In genomic region chr11:69703711-69704507, GRCh38 we compare ENCODE assay signal across 12 cellular contexts. TPM values are rescaled to one million over a fixed set of nuclear protein-coding genes. Genes with fewer than 3 reads are reported as not detected.
A peak's percentile ranks its signal among the peaks of the same experiment; 100 is the strongest.
DNase-seq lines count a peak whose midpoint lies in the region; ATAC-seq and TF ChIP-seq lines count a peak whose summit lies in the region.
"Had no signal": no experiment of that assay in that cellular context is flagged by ENCODE, and none has a peak within 500 bp of the region (broad histone marks: within the 10 kb centered on the region; RNA-seq: fewer than 3 reads in every experiment).

Gene FGF19, minus strand, starts transcription at chr11:69704022. Its CDS starts 146 bp downstream, at chr11:69703876.

- H3K4me2 ChIP-seq in mesenchymal stem cell (ENCODE audit: low read length, poor library complexity, severe bottlenecking): peak within 1 kb of the TSS; percentile 45

- no peak within 1 kb of the TSS for H3K4me3 ChIP-seq in mesenchymal stem cell (ENCODE audit: insufficient read depth in 1 of 2, low read depth in 1 of 2, low read length in 2 of 2)

- TF ChIP-seq CTCF in GM13977 (IDR thresholded peaks at IDR 0.05; ENCODE audit: extremely low read depth, insufficient read depth, missing control alignments): no peak

- no peak within 1 kb of the TSS for H4K8ac ChIP-seq in mesenchymal stem cell (ENCODE audit: low read length)

- under 1% methylated on average over 49 of the region's 72 CpGs for WGBS in mesenchymal stem cell

- H3K27ac ChIP-seq in mesenchymal stem cell (ENCODE audit: low read length, poor library complexity, severe bottlenecking): no peak within 1 kb of the TSS
- H3K27ac ChIP-seq: neutrophil had no signal

- H3K4ac ChIP-seq in mesenchymal stem cell (ENCODE audit: low read depth in 1 of 2, low read length in 2 of 2): no peak within 1 kb of the TSS

- H3K4me1 ChIP-seq in mesenchymal stem cell (ENCODE audit: control insufficient read depth, insufficient read depth, low read depth, low read length): peaks cover 36% of the 10 kb centered on the region

- H3K9me3 Mint-ChIP-seq in activated CD8-positive, alpha-beta T cell treated with anti-CD3 and anti-CD28 coated beads, Interleukin-2, amount 10 ng/mL, durations not matched to agents 7 days and 5 days (ENCODE audit: insufficient read depth): no peaks in the 10 kb centered on the region
- H3K9me3 Mint-ChIP-seq: activated naive CD8-positive, alpha-beta T cell treated with anti-CD3 and anti-CD28 coated beads, Interleukin-2, amount 10 ng/mL, durations not matched to agents 7 days and 5 days had no signal

- no peaks in the 10 kb centered on the region for H3K9me3 ChIP-seq in mesenchymal stem cell (ENCODE audit: control insufficient read depth, low read length)
- H3K9me3 ChIP-seq: neutrophil had no signal

- ATAC-seq in activated CD8-positive, alpha-beta T cell treated with anti-CD3 and anti-CD28 coated beads, Interleukin-2, amount 10 ng/mL, durations not matched to agents 7 days and 5 days: peak; percentile 19
- no peak for ATAC-seq in HG02588 (IDR thresholded peaks at IDR 0.05; ENCODE audit: unreplicated experiment)
- no peak for ATAC-seq in HG02642 (IDR thresholded peaks at IDR 0.05; ENCODE audit: poor library complexity, unreplicated experiment)
- no peak for ATAC-seq in GM21360 (IDR thresholded peaks at IDR 0.05; ENCODE audit: unreplicated experiment)
- ATAC-seq in left lobe of liver: no peak

- DNase-seq in AG08396 (ENCODE audit: low spot score): peak; percentile 39
- peak; percentile 48 for DNase-seq in GM13977 (ENCODE audit: low spot score)
- DNase-seq in activated CD8-positive, alpha-beta T cell treated with anti-CD3 and anti-CD28 coated beads, Interleukin-2, amount 10 ng/mL, durations not matched to agents 7 days and 5 days: no peak
- DNase-seq in mesenchymal stem cell: peak; percentile 9
- DNase-seq in left lobe of liver (ENCODE audit: low spot score): no peak
- DNase-seq: activated naive CD8-positive, alpha-beta T cell treated with anti-CD3 and anti-CD28 coated beads, Interleukin-2, amount 10 ng/mL, durations not matched to agents 7 days and 5 days; NCI-H1694 had no signal

- no peak within 1 kb of the TSS for H3K9ac ChIP-seq in mesenchymal stem cell (ENCODE audit: low read length)

- no peak within 1 kb of the TSS for H3K4me3 Mint-ChIP-seq in activated CD8-positive, alpha-beta T cell treated with anti-CD3 and anti-CD28 coated beads, Interleukin-2, amount 10 ng/mL, durations not matched to agents 7 days and 5 days
- H3K4me3 Mint-ChIP-seq: activated naive CD8-positive, alpha-beta T cell treated with anti-CD3 and anti-CD28 coated beads, Interleukin-2, amount 10 ng/mL, durations not matched to agents 7 days and 5 days had no signal

- H2BK5ac ChIP-seq in mesenchymal stem cell (ENCODE audit: low read depth, low read length, poor library complexity, severe bottlenecking): no peak within 1 kb of the TSS

- H3K36me3 Mint-ChIP-seq in activated CD8-positive, alpha-beta T cell treated with anti-CD3 and anti-CD28 coated beads, Interleukin-2, amount 10 ng/mL, durations not matched to agents 7 days and 5 days (ENCODE audit: low read depth): no peaks in the 10 kb centered on the region
- H3K36me3 Mint-ChIP-seq: activated naive CD8-positive, alpha-beta T cell treated with anti-CD3 and anti-CD28 coated beads, Interleukin-2, amount 10 ng/mL, durations not matched to agents 7 days and 5 days had no signal

- H3K27me3 Mint-ChIP-seq in activated CD8-positive, alpha-beta T cell treated with anti-CD3 and anti-CD28 coated beads, Interleukin-2, amount 10 ng/mL, durations not matched to agents 7 days and 5 days (ENCODE audit: low read depth): peaks cover 57% of the 10 kb centered on the region

- peak within 1 kb of the TSS in 1 of 2 experiments; percentile 65 for H3K23ac ChIP-seq in mesenchymal stem cell (ENCODE audit: low read length in 2 of 2)

- peaks cover 70 to 87% of the 10 kb centered on the region in 2 experiments for H3K27me3 ChIP-seq in mesenchymal stem cell (ENCODE audit: control insufficient read depth in 1 of 2, insufficient read depth in 1 of 2, low read length in 2 of 2)

- H2AFZ ChIP-seq in mesenchymal stem cell (ENCODE audit: low read depth, low read length): no peak within 1 kb of the TSS

- no peaks in the 10 kb centered on the region for H3K36me3 ChIP-seq in mesenchymal stem cell (ENCODE audit: control insufficient read depth in 1 of 2, insufficient read depth in 2 of 2, low read depth in 1 of 2, low read length in 2 of 2)
- H3K36me3 ChIP-seq: neutrophil had no signal

- peaks cover 1% of the 10 kb centered on the region for H3K4me1 Mint-ChIP-seq in activated CD8-positive, alpha-beta T cell treated with anti-CD3 and anti-CD28 coated beads, Interleukin-2, amount 10 ng/mL, durations not matched to agents 7 days and 5 days (ENCODE audit: low read depth)

- in situ Hi-C loops in GM13977 (cut with MboI; ENCODE audit: low pct_unique_long_range_greater_than_20kb, low sequenced_read_pairs, unreplicated experiment): no loop called here

- no peak within 1 kb of the TSS for H2BK15ac ChIP-seq in mesenchymal stem cell (ENCODE audit: low read depth, poor library complexity, severe bottlenecking)

- POLR2A ChIA-PET in activated CD8-positive, alpha-beta T cell treated with anti-CD3 and anti-CD28 coated beads, Interleukin-2, amount 10 ng/mL, durations not matched to agents 7 days and 5 days (lab: Charles Lee): no interaction called here

- no peak within 1 kb of the TSS for H2BK120ac ChIP-seq in mesenchymal stem cell (ENCODE audit: low read depth, low read length)

- no peak within 1 kb of the TSS for H3K18ac ChIP-seq in mesenchymal stem cell (ENCODE audit: low read depth in 1 of 2, low read length in 2 of 2)

- H3K14ac ChIP-seq in mesenchymal stem cell (ENCODE audit: low read length in 2 of 2): no peak within 1 kb of the TSS

- no peaks in the 10 kb centered on the region for H3K79me1 ChIP-seq in mesenchymal stem cell (replicated peaks; ENCODE audit: low read length, poor library complexity, severe bottlenecking)

- H4K91ac ChIP-seq in mesenchymal stem cell (ENCODE audit: low read length): no peak within 1 kb of the TSS

- H2AK5ac ChIP-seq in mesenchymal stem cell (ENCODE audit: low read length, severe bottlenecking): no peak within 1 kb of the TSS

- CTCF ChIA-PET in activated CD8-positive, alpha-beta T cell treated with anti-CD3 and anti-CD28 coated beads, Interleukin-2, amount 10 ng/mL, durations not matched to agents 7 days and 5 days (lab: Charles Lee): no interaction called here

- no peak within 1 kb of the TSS for H2BK12ac ChIP-seq in mesenchymal stem cell (ENCODE audit: low read length in 2 of 2)

- H3K27ac Mint-ChIP-seq in activated CD8-positive, alpha-beta T cell treated with anti-CD3 and anti-CD28 coated beads, Interleukin-2, amount 10 ng/mL, durations not matched to agents 7 days and 5 days: no peak within 1 kb of the TSS
- H3K27ac Mint-ChIP-seq: activated naive CD8-positive, alpha-beta T cell treated with anti-CD3 and anti-CD28 coated beads, Interleukin-2, amount 10 ng/mL, durations not matched to agents 7 days and 5 days had no signal

RNA-seq across cellular contexts. Expression of gene FGF19, which starts in this region (rescaled TPM):
- total RNA-seq in activated CD8-positive, alpha-beta T cell treated with anti-CD3 and anti-CD28 coated beads, Interleukin-2, amount 10 ng/mL, durations not matched to agents 7 days and 5 days: not detected
- polyA plus RNA-seq in mesenchymal stem cell (2013, experiment 1 of 2): not detected
- 0.01 TPM for polyA plus RNA-seq in mesenchymal stem cell (2013, experiment 2 of 2)
- 0.15 TPM for total RNA-seq in left lobe of liver
- total RNA-seq: activated naive CD8-positive, alpha-beta T cell treated with anti-CD3 and anti-CD28 coated beads, Interleukin-2, amount 10 ng/mL, durations not matched to agents 7 days and 5 days; fibroblast of lung had no signal
- polyA plus RNA-seq: fibroblast of lung had no signal

Comparison
In these comparisons a context has a peak if more than half of its experiments do, and no peak if none do; other contexts are left out.
1. Peak in ATAC-seq in activated CD8-positive, alpha-beta T cell treated with anti-CD3 and anti-CD28 coated beads, Interleukin-2, amount 10 ng/mL, durations not matched to agents 7 days and 5 days; RNA of the gene not detected or under 1 TPM.
2. DNase-seq: peak in AG08396 (single experiment), GM13977 (single experiment) and mesenchymal stem cell (single experiment); none in activated CD8-positive, alpha-beta T cell treated with anti-CD3 and anti-CD28 coated beads, Interleukin-2, amount 10 ng/mL, durations not matched to agents 7 days and 5 days (single experiment) and left lobe of liver (single experiment).